In genomic region chr4:139279723-139280620, GRCh38 we compare ENCODE assay signal across 8 cellular contexts. TPM values are rescaled to one million over a fixed set of nuclear protein-coding genes. Genes with fewer than 3 reads are reported as not detected.
DNase-seq lines count a peak whose midpoint lies in the region; ATAC-seq and TF ChIP-seq lines count a peak whose summit lies in the region.
"Had no signal": no experiment of that assay in that cellular context is flagged by ENCODE, and none has a peak within 500 bp of the region (broad histone marks: within the 10 kb centered on the region; RNA-seq: fewer than 3 reads in every experiment).

MGARP (minus strand) TSS chr4:139280225; CDS start chr4:139280158, 67 bp downstream.

- no peak within 1 kb of the TSS for H3K9ac ChIP-seq in SU-DHL-6 (ENCODE audit: low read length)

- H2AFZ ChIP-seq in SU-DHL-6 (ENCODE audit: low read depth, low read length, severe bottlenecking) = peak within 1 kb of the TSS; percentile 26

- peak in 1 of 3 donors; percentile 25 for DNase-seq in right lobe of liver
- peak; percentile 43 for DNase-seq in stimulated activated naive CD8-positive, alpha-beta T cell treated with anti-CD3 and anti-CD28 coated beads, Interleukin-15, Interleukin-2, amounts not matched to agents 100 U/mL and 50 U/mL, for 24 hours
- no peak for DNase-seq in GOT3 (lab: John Stamatoyannopoulos, UW)
- DNase-seq in COLO829 (ENCODE audit: low spot score) = no peak

- no peaks in the 10 kb centered on the region for H3F3A ChIP-seq in SU-DHL-6 (ENCODE audit: insufficient read depth)

- no peaks in the 10 kb centered on the region for H3K9me2 ChIP-seq in SU-DHL-6 (replicated peaks; ENCODE audit: insufficient read depth, low read length)

- H3K4me3 Mint-ChIP-seq in dendritic cell treated with granulocyte-macrophage colony-stimulating factor and Interleukin-4, amounts not matched to agents 40 ng/mL and 50 ng/mL, for 4 days = peak within 1 kb of the TSS; percentile 79

- H3K27ac Mint-ChIP-seq in dendritic cell treated with granulocyte-macrophage colony-stimulating factor and Interleukin-4, amounts not matched to agents 40 ng/mL and 50 ng/mL, for 4 days = no peak within 1 kb of the TSS

- H3K9me3 Mint-ChIP-seq in dendritic cell treated with granulocyte-macrophage colony-stimulating factor and Interleukin-4, amounts not matched to agents 40 ng/mL and 50 ng/mL, for 4 days = peaks cover 9% of the 10 kb centered on the region

- H3K36me3 ChIP-seq in SU-DHL-6 (ENCODE audit: low read length) (no peaks in the 10 kb centered on the region), right lobe of liver (no peaks in the 10 kb centered on the region)

- 41% methylated on average over 8 of the region's 52 CpGs for WGBS in right lobe of liver (ENCODE audit: insufficient coverage, low coverage, low lambda C conversion rate, missing lambda C conversion rate)

- H3K4me2 ChIP-seq in SU-DHL-6 (ENCODE audit: low read depth, low read length, poor library complexity, severe bottlenecking) = peak within 1 kb of the TSS; percentile 34

- no peaks in the 10 kb centered on the region for H3K9me3 ChIP-seq in SU-DHL-6 (ENCODE audit: insufficient read depth, low read length)
- H3K9me3 ChIP-seq in right lobe of liver = no peaks in the 10 kb centered on the region

- intact Hi-C loops in dendritic cell treated with granulocyte-macrophage colony-stimulating factor and Interleukin-4, amounts not matched to agents 40 ng/mL and 50 ng/mL, for 4 days (cut with micrococcal nuclease) = no loop called here
- intact Hi-C loops in right lobe of liver (cut with DNase I) = no loop called here

- no peak for TF ChIP-seq CTCF in SU-DHL-6 (IDR thresholded peaks at IDR 0.05; ENCODE audit: insufficient read depth, low read length, poor library complexity, severe bottlenecking)
- no peak for TF ChIP-seq CTCF in right lobe of liver (IDR thresholded peaks at IDR 0.05)

- H3K4me3 ChIP-seq in SU-DHL-6 (ENCODE audit: insufficient read depth, low read length, poor library complexity, severe bottlenecking) (no peak within 1 kb of the TSS), right lobe of liver (peak within 1 kb of the TSS; percentile 21 to 34 (median 27))

- H3K27me3 ChIP-seq in SU-DHL-6 (ENCODE audit: low read length) (no peaks in the 10 kb centered on the region), right lobe of liver (peaks cover 0 to 10% of the 10 kb centered on the region in 2 donors)

- no peaks in the 10 kb centered on the region for H3K79me2 ChIP-seq in SU-DHL-6 (ENCODE audit: insufficient read depth, low read length)

- no peak for TF ChIP-seq POLR2A in right lobe of liver (IDR thresholded peaks at IDR 0.05)

- ATAC-seq in GM19438 (IDR thresholded peaks at IDR 0.05; ENCODE audit: low read depth, unreplicated experiment) = peak; percentile 60
- ATAC-seq in right lobe of liver = peak; percentile 62 to 72 (median 64)
- peak; percentile 87 for ATAC-seq in stimulated activated naive CD8-positive, alpha-beta T cell treated with anti-CD3 and anti-CD28 coated beads, Interleukin-15, Interleukin-2, amounts not matched to agents 100 U/mL and 50 U/mL, for 24 hours

- H3K27ac ChIP-seq in SU-DHL-6 (ENCODE audit: low read depth, low read length) (no peak within 1 kb of the TSS), right lobe of liver (no peak within 1 kb of the TSS)

- H3K4me1 Mint-ChIP-seq in dendritic cell treated with granulocyte-macrophage colony-stimulating factor and Interleukin-4, amounts not matched to agents 40 ng/mL and 50 ng/mL, for 4 days (ENCODE audit: low read depth) = peaks cover 20% of the 10 kb centered on the region

- peaks cover 0 to 14% (median 0%) of the 10 kb centered on the region in 4 donors for H3K4me1 ChIP-seq in right lobe of liver

- peaks cover 8% of the 10 kb centered on the region for H3K36me3 Mint-ChIP-seq in dendritic cell treated with granulocyte-macrophage colony-stimulating factor and Interleukin-4, amounts not matched to agents 40 ng/mL and 50 ng/mL, for 4 days (ENCODE audit: low read depth)

- H4K20me1 ChIP-seq in SU-DHL-6 (ENCODE audit: low read depth, low read length) = no peaks in the 10 kb centered on the region

- H3K27me3 Mint-ChIP-seq in dendritic cell treated with granulocyte-macrophage colony-stimulating factor and Interleukin-4, amounts not matched to agents 40 ng/mL and 50 ng/mL, for 4 days = peaks cover 50% of the 10 kb centered on the region

RNA-seq across cellular contexts. Expression of gene MGARP, which starts in this region (rescaled TPM):
- total RNA-seq in right lobe of liver = under 1 TPM in 2 of 6 experiments, not detected in 4; 0.20 to 0.43 TPM
- total RNA-seq: SK-MEL-5 had no signal

Comparison
In these comparisons a context has a peak if more than half of its experiments do, and no peak if none do; other contexts are left out.
1. Peak in ATAC-seq and H3K4me3 ChIP-seq in right lobe of liver; RNA of the gene not detected or under 1 TPM.